Comparison of ENCODE assay signal across 29 cellular contexts in genomic region chr16:52843386-52843785, GRCh38.
"Had no signal": no experiment of that assay in that cellular context is flagged by ENCODE, and none has a peak within 500 bp of the region (broad histone marks: within the 10 kb centered on the region; RNA-seq: fewer than 3 reads in every experiment).

No MANE protein-coding gene starts in this region.

- ATAC-seq: activated naive CD4-positive, alpha-beta T cell treated with anti-CD3 and anti-CD28 coated beads, Interleukin-2, amount 50 U/mL, for 72 hours; activated naive CD8-positive, alpha-beta T cell treated with anti-CD3 and anti-CD28 coated beads, Interleukin-2, amount 50 U/mL, for 24 hours; activated T-cell treated with anti-CD3 and anti-CD28 coated beads, Interleukin-2, amount 50 U/mL, for 4 hours; activated T-cell treated with anti-CD3 and anti-CD28 coated beads, Interleukin-2, amount 50 U/mL, for 72 hours; activated T-helper 17 cell treated with anti-CD3 and anti-CD28 coated beads, Interleukin-2, amount 50 U/mL, for 72 hours; body of pancreas had no signal

- DNase-seq: activated effector memory CD4-positive, alpha-beta T cell treated with anti-CD3 and anti-CD28 coated beads, Interleukin-2, amount 50 U/mL, for 16 hours; activated effector memory CD4-positive, alpha-beta T cell treated with Interleukin-2 at 50 U/mL for 16 hours; activated gamma-delta T cell; activated gamma-delta T cell treated with Interleukin-2 at 50 U/mL for 16 hours; activated naive CD4-positive, alpha-beta T cell; activated naive CD4-positive, alpha-beta T cell treated with anti-CD3 and anti-CD28 coated beads for 36 hours; activated naive CD4-positive, alpha-beta T cell treated with anti-CD3 and anti-CD28 coated beads, Interleukin-2, amount 10 ng/mL, durations not matched to agents 7 days and 5 days; activated naive CD4-positive, alpha-beta T cell treated with anti-CD3 and anti-CD28 coated beads, Interleukin-2, amount 50 U/mL, for 16 hours; activated naive CD4-positive, alpha-beta T cell treated with Interleukin-2 at 50 U/mL for 16 hours; activated naive CD8-positive, alpha-beta T cell treated with anti-CD3 and anti-CD28 coated beads for 36 hours; activated naive CD8-positive, alpha-beta T cell treated with anti-CD3 and anti-CD28 coated beads, Interleukin-2, amount 10 ng/mL, durations not matched to agents 7 days and 5 days; activated naive CD8-positive, alpha-beta T cell treated with anti-CD3 and anti-CD28 coated beads, Interleukin-2, amount 50 U/mL, for 24 hours; activated T-cell treated with anti-CD3 and anti-CD28 coated beads, Interleukin-2, amount 50 U/mL, for 1 hour; activated T-cell treated with anti-CD3 and anti-CD28 coated beads, Interleukin-2, amount 50 U/mL, for 24 hours; activated T-cell treated with anti-CD3 and anti-CD28 coated beads, Interleukin-2, amount 50 U/mL, for 4 hours; activated T-cell treated with anti-CD3 and anti-CD28 coated beads, Interleukin-2, amount 50 U/mL, for 48 hours; activated T-cell treated with anti-CD3 and anti-CD28 coated beads, Interleukin-2, amount 50 U/mL, for 72 hours; adrenal gland; amniotic stem cell; amygdala; anterior cingulate cortex; aorta; body of pancreas; brain microvascular endothelial cell; caudate nucleus; central memory CD4-positive, alpha-beta T cell; cerebellar nuclear complex had no signal
